ENCODE assay signal across 8 cellular contexts in the genomic region with DNA sequence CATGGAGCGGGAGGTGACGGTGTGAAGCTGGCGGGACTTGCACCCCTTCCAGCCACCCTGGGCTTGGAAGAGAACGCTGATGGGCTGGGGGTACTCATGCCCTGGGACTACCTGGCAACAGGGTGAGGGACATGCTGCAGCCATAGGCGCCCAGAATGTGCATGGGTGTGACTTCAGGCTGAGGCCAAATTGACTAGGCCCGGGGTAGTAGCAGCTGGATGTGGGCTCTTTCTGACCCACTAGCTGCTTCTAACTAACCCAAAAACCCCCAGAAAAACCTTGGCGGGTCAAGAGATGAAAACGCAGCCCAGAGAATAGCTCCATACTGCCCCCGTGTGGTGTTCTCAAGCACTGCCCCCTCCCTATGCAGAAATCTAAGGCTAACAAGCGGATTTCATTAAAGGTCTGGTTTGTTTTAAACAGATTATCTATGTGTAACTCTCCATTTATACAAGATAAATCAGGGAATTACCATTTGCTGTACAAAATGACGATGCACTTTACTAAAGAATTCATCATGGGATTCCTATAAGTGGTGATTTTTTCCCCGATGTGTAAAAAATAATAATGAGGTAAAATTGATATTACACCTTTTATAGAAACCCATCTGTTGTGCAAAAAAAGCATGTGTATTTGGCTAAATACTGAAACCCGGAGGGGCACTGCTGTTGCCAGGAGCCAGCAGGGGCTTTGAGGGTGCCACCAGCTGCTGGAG.
DNase-seq lines count a peak whose midpoint lies in the region; ATAC-seq, FAIRE-seq and TF ChIP-seq lines count a peak whose summit lies in the region.

No MANE protein-coding gene starts in this region.

- DNase-seq in GM06990 (ENCODE audit: extremely low read depth, insufficient read length) (no peak), NCI-H2227 (lab: John Stamatoyannopoulos, UW; ENCODE audit: unreplicated experiment) (peak; percentile 72), epithelial cell of esophagus (ENCODE audit: low read depth) (peak; percentile 50), nephron progenitor cell (peak; percentile 68), GF-D8 (lab: John Stamatoyannopoulos, UW) (no peak)
- peak; percentile 83 for DNase-seq in activated CD8-positive, alpha-beta memory T cell treated with anti-CD3 and anti-CD28 coated beads for 24 hours

- FAIRE-seq in A204.1 (lab: Jason Lieb, UNC) = peak; percentile 95

- peaks cover 4% of the 10 kb centered on the region for H3K36me3 Mint-ChIP-seq in nephron progenitor cell (ENCODE audit: low read depth)

- peaks cover 14% of the 10 kb centered on the region for H3K27me3 Mint-ChIP-seq in nephron progenitor cell (ENCODE audit: low read depth, poor library complexity)

- H3K4me3 ChIP-seq in GM06990 (replicated peaks; ENCODE audit: low read depth, low read length) (no peak overlapping the region), epithelial cell of esophagus (ENCODE audit: low read length) (no peak overlapping the region)

- no peaks in the 10 kb centered on the region for H3K9me3 Mint-ChIP-seq in nephron progenitor cell

- peaks cover under 1% of the 10 kb centered on the region for H3K36me3 ChIP-seq in GM06990 (ENCODE audit: control insufficient read depth, insufficient read depth, low read length)

- H3K4me1 Mint-ChIP-seq in nephron progenitor cell = peaks cover 57% of the 10 kb centered on the region

- H3K27ac Mint-ChIP-seq in nephron progenitor cell = no peak overlapping the region

- TF ChIP-seq CTCF in GM06990 (IDR thresholded peaks at IDR 0.05; ENCODE audit: insufficient read depth, low read length, poor library complexity, severe bottlenecking) = peak; percentile 92
- peak; percentile 92 for TF ChIP-seq CTCF in epithelial cell of esophagus (IDR thresholded peaks at IDR 0.05; ENCODE audit: insufficient read depth, low read depth, low read length, missing control alignments)
- TF ChIP-seq CTCF in nephron progenitor cell (IDR thresholded peaks at IDR 0.05) = peak; percentile 93

- H3K27me3 ChIP-seq in GM06990 (replicated peaks; ENCODE audit: control insufficient read depth, insufficient read depth, low read length) = peaks cover 2% of the 10 kb centered on the region; the same call in 1 of the 2 replicates

- no peak for ATAC-seq in GM19023 (IDR thresholded peaks at IDR 0.05; ENCODE audit: unreplicated experiment)

- H3K4me3 Mint-ChIP-seq in nephron progenitor cell = peak overlapping the region; percentile 70

Comparison
In these comparisons a context has a peak if more than half of its experiments do, and no peak if none do; other contexts are left out.
1. DNase-seq: peak in NCI-H2227 (single experiment), activated CD8-positive, alpha-beta memory T cell treated with anti-CD3 and anti-CD28 coated beads for 24 hours (single experiment), epithelial cell of esophagus (single experiment) and nephron progenitor cell (single experiment); none in GM06990 (single experiment) and GF-D8 (single experiment).
2. Peak in every context shown above with its lines, with median percentiles within 50 percentile points of each other: CTCF ChIP-seq.